In the genomic region with DNA sequence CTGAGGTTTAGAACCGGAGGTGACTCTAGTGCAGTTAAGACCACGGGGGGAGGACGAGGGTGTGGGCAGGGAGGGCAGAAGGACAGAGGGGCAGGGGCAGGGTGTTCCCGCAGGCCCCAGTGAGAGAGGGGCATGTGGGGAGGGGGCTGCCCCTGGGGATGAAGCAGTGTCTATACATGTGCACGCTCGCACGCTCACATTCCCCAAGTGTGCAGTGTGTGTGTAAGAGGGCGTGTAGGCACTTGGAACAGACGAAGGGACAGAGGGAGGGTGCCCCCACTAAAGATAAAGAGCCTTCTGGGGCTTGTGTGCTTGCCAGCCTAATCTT, we compare ENCODE assay signal across 20 cellular contexts.
DNase-seq lines count a peak whose midpoint lies in the region; ATAC-seq, FAIRE-seq and TF ChIP-seq lines count a peak whose summit lies in the region.
"Had no signal": no experiment of that assay in that cellular context is flagged by ENCODE, and none has a peak within 500 bp of the region (broad histone marks: within the 10 kb centered on the region; RNA-seq: fewer than 3 reads in every experiment).

No MANE protein-coding gene starts in this region.

- peaks cover 18% of the 10 kb centered on the region for H3K27me3 Mint-ChIP-seq in activated T-cell treated with anti-CD3 and anti-CD28 coated beads, Interleukin-2, amount 50 U/mL, for 72 hours (ENCODE audit: low read depth)
- H3K27me3 Mint-ChIP-seq in nephron progenitor cell (ENCODE audit: low read depth, poor library complexity): peaks cover 11% of the 10 kb centered on the region

- SMC1A ChIA-PET in GM12878 (lab: Charles Lee; ENCODE audit: uncharacterized antibody, unreplicated experiment): interaction anchor here (1.0 kb wide), 2 partner anchors 9 to 16 kb away, joined by 3 to 5 read pairs; no protein-coding TSS in a partner anchor

- H3K27ac Mint-ChIP-seq in activated T-cell treated with anti-CD3 and anti-CD28 coated beads, Interleukin-2, amount 50 U/mL, for 72 hours: no peak overlapping the region
- peak overlapping the region; percentile 85 for H3K27ac Mint-ChIP-seq in nephron progenitor cell

- RAD21 ChIA-PET in GM12878 (lab: Charles Lee; ENCODE audit: unreplicated experiment): no interaction called here

- TF ChIP-seq EP300 in GM12878 (IDR thresholded peaks at IDR 0.05; ENCODE audit: borderline replicate concordance in 1 of 2, control insufficient read depth in 1 of 2, low read depth in 2 of 2, low read length in 2 of 2): no peak

- no peak for TF ChIP-seq RAD21 in GM12878 (IDR thresholded peaks at IDR 0.05; ENCODE audit: insufficient read depth, low read depth, low read length)

- 57% methylated on average over 5 of the region's 9 CpGs for WGBS in GM12878 (ENCODE audit: insufficient coverage, insufficient replicate concordance, low lambda C conversion rate, missing lambda C conversion rate)
- WGBS in aorta, 2 donors: 83 to 93% methylated on average over 9 of the region's 9 CpGs

- POLR2A ChIA-PET in GM12878 (lab: Charles Lee): no interaction called here

- CTCF ChIA-PET in GM12878 (lab: Yijun Ruan, JAX): no interaction called here

- in situ Hi-C loops in GM12878 (cut with MboI): no loop called here

- H3K4me1 Mint-ChIP-seq in activated T-cell treated with anti-CD3 and anti-CD28 coated beads, Interleukin-2, amount 50 U/mL, for 72 hours (ENCODE audit: low read depth): peaks cover 36% of the 10 kb centered on the region
- peaks cover 12% of the 10 kb centered on the region for H3K4me1 Mint-ChIP-seq in nephron progenitor cell

- H3K9me3 Mint-ChIP-seq in activated T-cell treated with anti-CD3 and anti-CD28 coated beads, Interleukin-2, amount 50 U/mL, for 72 hours: peaks cover 0 to 5% of the 10 kb centered on the region in 2 donors
- peaks cover 22% of the 10 kb centered on the region for H3K9me3 Mint-ChIP-seq in nephron progenitor cell

- H3K4me1 ChIP-seq in GM12878 (ENCODE audit: control insufficient read depth, insufficient read depth, low read length): peaks cover 11% of the 10 kb centered on the region
- H3K4me1 ChIP-seq in aorta (ENCODE audit: control insufficient read depth in 1 of 2, insufficient read depth in 2 of 2, low read length in 2 of 2): no peaks in the 10 kb centered on the region
- H3K4me1 ChIP-seq: parathyroid adenoma had no signal

- H3K36me3 Mint-ChIP-seq in activated T-cell treated with anti-CD3 and anti-CD28 coated beads, Interleukin-2, amount 50 U/mL, for 72 hours (ENCODE audit: insufficient read depth in 2 of 2): peaks cover 0 to 2% of the 10 kb centered on the region in 2 donors
- H3K36me3 Mint-ChIP-seq in nephron progenitor cell (ENCODE audit: low read depth): no peaks in the 10 kb centered on the region

- TF ChIP-seq POLR2A in GM12878 (IDR thresholded peaks at IDR 0.05; ENCODE audit: low read depth, low read length): no peak

- no peaks in the 10 kb centered on the region for H4K20me1 ChIP-seq in GM12878 (ENCODE audit: control insufficient read depth, insufficient read depth)

- ATAC-seq in activated T-cell treated with anti-CD3 and anti-CD28 coated beads, Interleukin-2, amount 50 U/mL, for 72 hours (replicated peaks in 1 of 2): peak; percentile 53 to 71
- no peak for ATAC-seq in GM12878
- ATAC-seq in aorta (ENCODE audit: low FRiP score): peak; percentile 39
- ATAC-seq in HG03521 (IDR thresholded peaks at IDR 0.05; ENCODE audit: unreplicated experiment): no peak

- H3K27ac ChIP-seq in GM12878 (ENCODE audit: control insufficient read depth, insufficient read depth) (no peak overlapping the region), aorta (ENCODE audit: low read depth in 1 of 2, low read length in 2 of 2) (no peak overlapping the region)
- H3K27ac ChIP-seq: parathyroid adenoma had no signal

- peaks cover 4% of the 10 kb centered on the region; the same call in 2 of the 3 replicates for H3K9me3 ChIP-seq in GM12878 (replicated peaks; ENCODE audit: control insufficient read depth, insufficient read depth, low read length)
- H3K9me3 ChIP-seq in aorta (ENCODE audit: control insufficient read depth, low read length): no peaks in the 10 kb centered on the region
- H3K9me3 ChIP-seq: adrenal gland had no signal

- H3K9ac ChIP-seq in GM12878 (ENCODE audit: control insufficient read depth, insufficient read depth, low read length): no peak overlapping the region
- H3K9ac ChIP-seq: parathyroid adenoma had no signal

- peak overlapping the region in 1 of 2 donors; percentile 47 for H3K4me3 Mint-ChIP-seq in activated T-cell treated with anti-CD3 and anti-CD28 coated beads, Interleukin-2, amount 50 U/mL, for 72 hours
- no peak overlapping the region for H3K4me3 Mint-ChIP-seq in nephron progenitor cell

- intact Hi-C loops in GM12878 (cut with micrococcal nuclease; ENCODE audit: unreplicated experiment) (no loop called here), aorta (cut with DNase I) (no loop called here)

- TF ChIP-seq CTCF in GM12878 (IDR thresholded peaks at IDR 0.05 in 2 of 3, conservative IDR thresholded peaks at IDR 0.05 in 1 of 3; ENCODE audit: control insufficient read depth in 2 of 3, extremely low read depth in 1 of 3, insufficient read depth in 1 of 3, low read depth in 3 of 3, low read length in 3 of 3) (no peak), nephron progenitor cell (IDR thresholded peaks at IDR 0.05) (no peak)

- peak overlapping the region; percentile 82; the same call in 1 of the 2 replicates for H2AFZ ChIP-seq in GM12878 (ENCODE audit: control insufficient read depth, low read depth, low read length)
- H2AFZ ChIP-seq: parathyroid adenoma had no signal

- peak overlapping the region; percentile 12; the same call in 1 of the 2 replicates for H3K4me2 ChIP-seq in GM12878 (ENCODE audit: control insufficient read depth, insufficient read depth)

- H3K27me3 ChIP-seq in GM12878 (replicated peaks in 1 of 2; ENCODE audit: control insufficient read depth in 2 of 2, insufficient read depth in 2 of 2, low read length in 1 of 2): no peaks in the 10 kb centered on the region
- no peaks in the 10 kb centered on the region for H3K27me3 ChIP-seq in aorta (ENCODE audit: control insufficient read depth in 1 of 2, insufficient read depth in 2 of 2, low read length in 1 of 2)

- no peaks in the 10 kb centered on the region for H3K36me3 ChIP-seq in GM12878 (ENCODE audit: control insufficient read depth in 2 of 2, insufficient read depth in 2 of 2, low read length in 1 of 2)
- H3K36me3 ChIP-seq in aorta (ENCODE audit: control insufficient read depth in 1 of 2, insufficient read depth in 2 of 2, low read length in 1 of 2): no peaks in the 10 kb centered on the region
- H3K36me3 ChIP-seq: adrenal gland had no signal

- no TSS peak for BruUV-seq in GM12878 (replicated peaks; lab: Mats Ljungman, UMichigan)

- FAIRE-seq in GM12878 (lab: Jason Lieb, UNC): no peak
- FAIRE-seq: colon, D721Med had no signal

- no peaks in the 10 kb centered on the region for H3K79me2 ChIP-seq in GM12878 (ENCODE audit: control insufficient read depth, insufficient read depth, low read length)
- H3K79me2 ChIP-seq: parathyroid adenoma had no signal

- DNase-seq in activated T-cell treated with anti-CD3 and anti-CD28 coated beads, Interleukin-2, amount 50 U/mL, for 72 hours: no peak
- DNase-seq in activated T-cell treated with anti-CD3 and anti-CD28 coated beads for 4 hours (no peak), GM12878 (ENCODE audit: low read depth, low spot score) (no peak), nephron progenitor cell (no peak), aorta (no peak), NCI-H774 (lab: John Stamatoyannopoulos, UW) (no peak), GM19238 (ENCODE audit: insufficient read length, low spot score) (no peak)
- DNase-seq: erythroblast, GF-D8, head of caudate nucleus, islet precursor cell, midbrain, NCI-H1694, NCI-H510A treated with DMSO at 0.1 percent for 48 hours had no signal

- H3K4me3 ChIP-seq in GM12878 (no peak overlapping the region), aorta (ENCODE audit: low read length in 2 of 2) (no peak overlapping the region)
- H3K4me3 ChIP-seq: adrenal gland, skin epidermis had no signal

TF ChIP-seq in GM12878, 131 proteins besides CTCF, POLR2A, EP300 and RAD21 (continues in another document):
- TF ChIP-seq, protein P1, sequence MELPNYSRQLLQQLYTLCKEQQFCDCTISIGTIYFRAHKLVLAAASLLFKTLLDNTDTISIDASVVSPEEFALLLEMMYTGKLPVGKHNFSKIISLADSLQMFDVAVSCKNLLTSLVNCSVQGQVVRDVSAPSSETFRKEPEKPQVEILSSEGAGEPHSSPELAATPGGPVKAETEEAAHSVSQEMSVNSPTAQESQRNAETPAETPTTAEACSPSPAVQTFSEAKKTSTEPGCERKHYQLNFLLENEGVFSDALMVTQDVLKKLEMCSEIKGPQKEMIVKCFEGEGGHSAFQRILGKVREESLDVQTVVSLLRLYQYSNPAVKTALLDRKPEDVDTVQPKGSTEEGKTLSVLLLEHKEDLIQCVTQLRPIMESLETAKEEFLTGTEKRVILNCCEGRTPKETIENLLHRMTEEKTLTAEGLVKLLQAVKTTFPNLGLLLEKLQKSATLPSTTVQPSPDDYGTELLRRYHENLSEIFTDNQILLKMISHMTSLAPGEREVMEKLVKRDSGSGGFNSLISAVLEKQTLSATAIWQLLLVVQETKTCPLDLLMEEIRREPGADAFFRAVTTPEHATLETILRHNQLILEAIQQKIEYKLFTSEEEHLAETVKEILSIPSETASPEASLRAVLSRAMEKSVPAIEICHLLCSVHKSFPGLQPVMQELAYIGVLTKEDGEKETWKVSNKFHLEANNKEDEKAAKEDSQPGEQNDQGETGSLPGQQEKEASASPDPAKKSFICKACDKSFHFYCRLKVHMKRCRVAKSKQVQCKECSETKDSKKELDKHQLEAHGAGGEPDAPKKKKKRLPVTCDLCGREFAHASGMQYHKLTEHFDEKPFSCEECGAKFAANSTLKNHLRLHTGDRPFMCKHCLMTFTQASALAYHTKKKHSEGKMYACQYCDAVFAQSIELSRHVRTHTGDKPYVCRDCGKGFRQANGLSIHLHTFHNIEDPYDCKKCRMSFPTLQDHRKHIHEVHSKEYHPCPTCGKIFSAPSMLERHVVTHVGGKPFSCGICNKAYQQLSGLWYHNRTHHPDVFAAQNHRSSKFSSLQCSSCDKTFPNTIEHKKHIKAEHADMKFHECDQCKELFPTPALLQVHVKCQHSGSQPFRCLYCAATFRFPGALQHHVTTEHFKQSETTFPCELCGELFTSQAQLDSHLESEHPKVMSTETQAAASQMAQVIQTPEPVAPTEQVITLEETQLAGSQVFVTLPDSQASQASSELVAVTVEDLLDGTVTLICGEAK (IDR thresholded peaks at IDR 0.05; ENCODE audit: borderline replicate concordance): no peak
- TF ChIP-seq EZH2 (IDR thresholded peaks at IDR 0.05; ENCODE audit: borderline replicate concordance, control insufficient read depth, low read depth, low read length): no peak
- no peak for TF ChIP-seq SRF (IDR thresholded peaks at IDR 0.05; ENCODE audit: low read depth in 2 of 2, low read length in 2 of 2)
- TF ChIP-seq CBFB (IDR thresholded peaks at IDR 0.05; ENCODE audit: low read depth): no peak

Comparison
In these comparisons a context has a peak if more than half of its experiments do, and no peak if none do; other contexts are left out.
1. ATAC-seq: peak in activated T-cell treated with anti-CD3 and anti-CD28 coated beads, Interleukin-2, amount 50 U/mL, for 72 hours (2 of 2) and aorta (single experiment); none in GM12878 (single experiment) and HG03521 (single experiment).